17 cellular contexts compared by ENCODE assay signal in genomic region chr19:6730941-6731670, GRCh38. TPM values are rescaled to one million over a fixed set of nuclear protein-coding genes. Genes with fewer than 3 reads are reported as not detected.
DNase-seq lines count a peak whose midpoint lies in the region; ATAC-seq and TF ChIP-seq lines count a peak whose summit lies in the region.
"Had no signal": no experiment of that assay in that cellular context is flagged by ENCODE, and none has a peak within 500 bp of the region (broad histone marks: within the 10 kb centered on the region; RNA-seq: fewer than 3 reads in every experiment).

No MANE protein-coding gene starts in this region.

- H3K27me3 ChIP-seq in heart right ventricle (peaks cover 0 to 4% (median 0%) of the 10 kb centered on the region in 7 donors), osteoblast (ENCODE audit: insufficient read depth, low read length) (no peaks in the 10 kb centered on the region)

- no peak overlapping the region for H3K27ac Mint-ChIP-seq in nephron progenitor cell

- H3K4me1 ChIP-seq in heart right ventricle, result peaks cover 0 to 32% (median 7%) of the 10 kb centered on the region in 9 donors
- H3K4me1 ChIP-seq in osteoblast (ENCODE audit: insufficient read depth, low read length), result peaks cover 4% of the 10 kb centered on the region

- H3K4me3 ChIP-seq in heart right ventricle (no peak overlapping the region), osteoblast (ENCODE audit: insufficient read depth, low read length) (no peak overlapping the region)
- H3K4me3 ChIP-seq: GM23248 had no signal

- no peak overlapping the region for H3K27ac ChIP-seq in heart right ventricle
- no peak overlapping the region for H3K27ac ChIP-seq in osteoblast (ENCODE audit: low read depth, low read length)
- H3K27ac ChIP-seq: GM23248, KMS-11 had no signal

- intact Hi-C loops in Right ventricle myocardium superior (cut with DNase I) (no loop called here), heart right ventricle (cut with DNase I) (loop anchor here in 5 of 10 donors (1.0 to 10.0 kb wide), 6 partner anchors 28 to 664 kb away; partner anchors contain the start of genes ALKBH7 (in 1 of the 5), PSPN (in 1 of the 5) and ZNF557 (in 1 of the 5)), left colon (cut with DNase I, micrococcal nuclease) (no loop called here)

- H3K4me2 ChIP-seq in osteoblast (ENCODE audit: insufficient read depth, low read length), result no peak overlapping the region
- H3K4me2 ChIP-seq: KMS-11 had no signal

- H3K4me1 Mint-ChIP-seq in nephron progenitor cell, result peaks cover 44% of the 10 kb centered on the region

- peaks cover 0 to 45% (median 9%) of the 10 kb centered on the region in 9 donors for H3K36me3 ChIP-seq in heart right ventricle
- no peaks in the 10 kb centered on the region for H3K36me3 ChIP-seq in osteoblast (ENCODE audit: insufficient read depth, low read length)

- no peak overlapping the region for H2AFZ ChIP-seq in osteoblast (ENCODE audit: low read length)
- H2AFZ ChIP-seq: GM23248 had no signal

- no peak for TF ChIP-seq CTCF in heart right ventricle (IDR thresholded peaks at IDR 0.05)
- no peak for TF ChIP-seq CTCF in osteoblast (IDR thresholded peaks at IDR 0.05; ENCODE audit: extremely low read depth, low read depth, low read length)
- TF ChIP-seq CTCF in nephron progenitor cell (IDR thresholded peaks at IDR 0.05), result no peak

- peaks cover 11% of the 10 kb centered on the region for H3K36me3 Mint-ChIP-seq in nephron progenitor cell (ENCODE audit: low read depth)

- no peaks in the 10 kb centered on the region for H4K20me1 ChIP-seq in osteoblast (ENCODE audit: insufficient read depth, low read length)

- H3K79me2 ChIP-seq in osteoblast (ENCODE audit: insufficient read depth, low read length), result peaks cover 7% of the 10 kb centered on the region

- H3K9me3 ChIP-seq in heart right ventricle, result no peaks in the 10 kb centered on the region
- H3K9me3 ChIP-seq in osteoblast (ENCODE audit: low read depth, low read length), result no peaks in the 10 kb centered on the region

- H3K27me3 Mint-ChIP-seq in nephron progenitor cell (ENCODE audit: low read depth, poor library complexity), result no peaks in the 10 kb centered on the region

- H3K9me3 Mint-ChIP-seq in nephron progenitor cell, result peaks cover 5% of the 10 kb centered on the region

- ATAC-seq in Right ventricle myocardium superior (ENCODE audit: poor library complexity) (no peak), heart right ventricle (no peak), left colon (peak; percentile 9), GM19452 (IDR thresholded peaks at IDR 0.05; ENCODE audit: unreplicated experiment) (no peak)

- H3K4me3 Mint-ChIP-seq in nephron progenitor cell, result no peak overlapping the region

- DNase-seq in Right ventricle myocardium superior (peak; percentile 36), heart right ventricle (no peak), left colon (no peak), osteoblast (ENCODE audit: insufficient read length, low spot score, missing footprints) (peak; percentile 80), SIG-M5 treated with dmso at 0.1 percent for 504 hours (lab: John Stamatoyannopoulos, UW; ENCODE audit: unreplicated experiment) (no peak), nephron progenitor cell (no peak)
- no peak for DNase-seq in stimulated activated naive CD4-positive, alpha-beta T cell treated with Interleukin-2 at 50 U/mL for 16 hours (lab: John Stamatoyannopoulos, UW)
- DNase-seq: DMS79 treated with DMSO at 0.1 percent for 48 hours, NCI-H1436 treated with DMSO at 0.1 percent for 48 hours, NCI-H2029 treated with DMSO at 0.1 percent for 48 hours, NCI-H2171 treated with DMSO at 0.1 percent for 48 hours, NCI-H446 treated with DMSO at 0.1 percent for 48 hours, RPMI8226 had no signal

- 90 to 93% methylated on average over 26 to 30 of the region's 30 CpGs for WGBS in heart right ventricle, 2 donors

RNA-seq across cellular contexts. Expression of gene GPR108, which starts 6.3 kb away (rescaled TPM):
- total RNA-seq in Right ventricle myocardium superior (22.2 TPM), heart right ventricle (10 to 100 TPM; 20.4 to 33.6 (median 21.5) TPM), left colon (100 to 1,000 TPM; 124 to 128 TPM), osteoblast (42.3 and 52.2 TPM in 2 replicates)
- 10 to 100 TPM; 43.1 to 62.0 TPM for polyA plus RNA-seq in heart right ventricle

RNA-seq across cellular contexts. Expression of gene TRIP10, which starts 8.4 kb away (rescaled TPM):
- total RNA-seq in Right ventricle myocardium superior, result 133 TPM
- 100 to 1,000 TPM in 1 of 10 donors, 10 to 100 TPM in 9; 60.6 to 152 (median 73.5) TPM for total RNA-seq in heart right ventricle
- polyA plus RNA-seq in heart right ventricle, result 100 to 1,000 TPM in 1 of 2 donors, 10 to 100 TPM in 1; 93.7 to 314 TPM
- 10 to 100 TPM; 73.6 to 73.9 TPM for total RNA-seq in left colon
- 32.4 and 36.2 TPM in 2 replicates for total RNA-seq in osteoblast

RNA-seq across cellular contexts. Expression of gene C3, which starts 10.7 kb away (rescaled TPM):
- 308 TPM for total RNA-seq in Right ventricle myocardium superior
- total RNA-seq in heart right ventricle, result 100 to 1,000 TPM in 5 of 10 donors, 10 to 100 TPM in 5; 23.0 to 438 (median 111) TPM
- polyA plus RNA-seq in heart right ventricle, result 100 to 1,000 TPM; 275 to 475 TPM
- 100 to 1,000 TPM in 1 of 2 donors, 10 to 100 TPM in 1; 49.0 to 162 TPM for total RNA-seq in left colon
- total RNA-seq in osteoblast, result 5.0 and 14.1 TPM in 2 replicates

RNA-seq across cellular contexts. Expression of gene SH2D3A, which starts 36.1 kb away (rescaled TPM):
- total RNA-seq in Right ventricle myocardium superior (not detected), heart right ventricle (under 1 TPM in 5 of 10 donors, not detected in 5; 0.16 to 0.79 (median 0.36) TPM), left colon (10 to 100 TPM; 46.7 to 52.1 TPM), osteoblast (not detected in 2 replicates)
- under 1 TPM; 0.17 to 0.37 TPM for polyA plus RNA-seq in heart right ventricle
- total RNA-seq: GM23248, M059J had no signal
- polyA plus RNA-seq: GM23248 had no signal

RNA-seq across cellular contexts. Expression of gene VAV1, which starts 41.4 kb away (rescaled TPM):
- 2.8 TPM for total RNA-seq in Right ventricle myocardium superior
- total RNA-seq in heart right ventricle, result 10 to 100 TPM in 1 of 10 donors, 1 to 10 TPM in 6, under 1 TPM in 3; 0.45 to 11.0 (median 1.4) TPM
- polyA plus RNA-seq in heart right ventricle, result 1 to 10 TPM in 1 of 2 donors, under 1 TPM in 1; 0.70 to 1.3 TPM
- 1 to 10 TPM; 8.2 to 8.5 TPM for total RNA-seq in left colon
- 0.36 TPM in 1 of 2 replicates, not detected in the other for total RNA-seq in osteoblast
- total RNA-seq: GM23248, M059J had no signal
- polyA plus RNA-seq: GM23248 had no signal

Comparison
In these comparisons a context has a peak if more than half of its experiments do, and no peak if none do; other contexts are left out.
1. DNase-seq: peak in Right ventricle myocardium superior (single experiment) and osteoblast (single experiment); none in heart right ventricle (0 of 2), left colon (0 of 2), SIG-M5 treated with dmso at 0.1 percent for 504 hours (single experiment), stimulated activated naive CD4-positive, alpha-beta T cell treated with Interleukin-2 at 50 U/mL for 16 hours (single experiment) and nephron progenitor cell (single experiment).